27 cellular contexts compared by ENCODE assay signal in genomic region chr20:14573676-14574075, GRCh38.
"Had no signal": no experiment of that assay in that cellular context is flagged by ENCODE, and none has a peak within 500 bp of the region (broad histone marks: within the 10 kb centered on the region; RNA-seq: fewer than 3 reads in every experiment).

No MANE protein-coding gene starts in this region.

- H3K4me3 ChIP-seq: colonic mucosa, esophagus squamous epithelium, gastrocnemius medialis, heart right ventricle, left lung, lower lobe of right lung, mucosa of descending colon had no signal

- H3K4me1 ChIP-seq: colonic mucosa, gastrocnemius medialis, heart right ventricle, left lung, lower lobe of right lung had no signal

- ATAC-seq: effector memory CD8-positive, alpha-beta T cell; esophagus mucosa; gastrocnemius medialis; heart right ventricle; left colon; left lung; lower lobe of right lung; mucosa of descending colon; naive thymus-derived CD8-positive, alpha-beta T cell had no signal

- H3K27ac ChIP-seq: colonic mucosa, epithelial cell of prostate, esophagus squamous epithelium, gastrocnemius medialis, heart right ventricle, left lung, lower lobe of right lung had no signal

- DNase-seq: colonic mucosa; cortex of kidney; effector CD8-positive, alpha-beta T cell; effector memory CD8-positive, alpha-beta T cell; endodermal cell; erythroblast; esophagus squamous epithelium; foreskin fibroblast; foreskin melanocyte; gastrocnemius medialis; glutamatergic neuron; head of caudate nucleus; heart right ventricle; hippocampal formation; kidney glomerular epithelial cell; left colon; left lung; lower lobe of right lung; mesenchymal stem cell; mucosa of descending colon; naive B cell; naive thymus-derived CD8-positive, alpha-beta T cell had no signal

- H3K27me3 ChIP-seq: colonic mucosa, esophagus squamous epithelium, gastrocnemius medialis, heart right ventricle, left lung had no signal

- H3K9me3 ChIP-seq: colonic mucosa, esophagus squamous epithelium, gastrocnemius medialis, lower lobe of right lung, mucosa of descending colon had no signal

- FAIRE-seq: endometrium, islet of Langerhans, keratinocyte had no signal

- H3K36me3 ChIP-seq: colonic mucosa, esophagus squamous epithelium, gastrocnemius medialis, heart right ventricle, left lung, lower lobe of right lung had no signal
